9 cellular contexts compared by ENCODE assay signal in the genomic region with DNA sequence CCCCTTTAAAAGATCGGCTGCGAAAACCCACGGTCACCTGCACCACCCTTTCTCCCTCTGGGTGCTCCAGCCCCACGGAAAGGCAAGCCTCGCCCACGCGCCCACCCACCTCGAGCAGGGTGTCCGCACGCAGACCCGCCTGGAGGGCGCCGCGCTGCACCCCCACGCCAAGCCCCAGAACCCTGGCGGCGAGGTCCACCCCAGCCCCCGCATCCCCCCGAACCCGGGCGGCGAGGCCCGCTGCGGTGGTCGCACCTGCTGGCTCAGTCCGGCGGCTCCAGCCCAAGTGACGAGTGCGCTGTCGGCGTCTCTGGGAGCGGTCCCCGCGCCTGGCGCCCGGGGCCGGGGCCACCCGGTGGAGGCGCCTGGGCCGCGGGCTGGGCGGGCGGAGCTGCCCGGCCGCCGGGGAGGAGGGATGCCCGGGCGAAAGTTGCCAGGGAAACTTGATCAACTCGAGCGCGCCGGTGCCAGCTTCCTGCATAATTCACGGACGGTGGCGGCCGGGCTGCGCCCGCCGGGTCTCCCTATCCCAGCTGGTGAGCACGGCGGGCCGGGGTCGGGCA. TPM values are rescaled to one million over a fixed set of nuclear protein-coding genes. Genes with fewer than 3 reads are reported as not detected.
DNase-seq lines count a peak whose midpoint lies in the region; ATAC-seq and TF ChIP-seq lines count a peak whose summit lies in the region.
"Had no signal": no experiment of that assay in that cellular context is flagged by ENCODE, and none has a peak within 500 bp of the region (broad histone marks: within the 10 kb centered on the region; RNA-seq: fewer than 3 reads in every experiment).

No MANE protein-coding gene starts in this region.

- H3K36me3 ChIP-seq in WERI-Rb-1 = no peaks in the 10 kb centered on the region
- H3K36me3 ChIP-seq in iPS-20b (ENCODE audit: insufficient read depth, low read depth, low read length) = no peaks in the 10 kb centered on the region
- no peaks in the 10 kb centered on the region for H3K36me3 ChIP-seq in brain microvascular endothelial cell (replicated peaks)

- H3K27ac Mint-ChIP-seq in stimulated activated memory B cell treated with anti-CD40 and anti-IgM and Interleukin-4, amounts not matched to agents 10 μg/mL and 1 μg/mL and 100 μg/mL, for 72 hours = peak overlapping the region; percentile 30

- peak overlapping the region; percentile 36 for H3K4me3 ChIP-seq in WERI-Rb-1 (ENCODE audit: low read depth, low read length)
- peak overlapping the region; percentile 86 for H3K4me3 ChIP-seq in iPS-20b (ENCODE audit: low read length)
- H3K4me3 ChIP-seq in brain microvascular endothelial cell (ENCODE audit: low read depth, low read length) = no peak overlapping the region

- H3K4me1 ChIP-seq in iPS-20b (ENCODE audit: insufficient read depth, low read length) = peaks cover 57% of the 10 kb centered on the region

- peak; percentile 3 for ATAC-seq in stimulated activated memory B cell treated with anti-CD40 and anti-IgM and Interleukin-4, amounts not matched to agents 10 μg/mL and 1 μg/mL and 100 μg/mL, for 72 hours
- no peak for ATAC-seq in activated T-cell treated with anti-CD3 and anti-CD28 coated beads, Interleukin-2, amount 50 U/mL, for 4 hours

- peaks cover 19% of the 10 kb centered on the region for H3K4me1 Mint-ChIP-seq in stimulated activated memory B cell treated with anti-CD40 and anti-IgM and Interleukin-4, amounts not matched to agents 10 μg/mL and 1 μg/mL and 100 μg/mL, for 72 hours
- peaks cover 5% of the 10 kb centered on the region for H3K4me1 Mint-ChIP-seq in activated T-cell treated with anti-CD3 and anti-CD28 coated beads, Interleukin-2, amount 50 U/mL, for 4 hours (ENCODE audit: low read depth)

- no peaks in the 10 kb centered on the region for H3K9me3 Mint-ChIP-seq in stimulated activated memory B cell treated with anti-CD40 and anti-IgM and Interleukin-4, amounts not matched to agents 10 μg/mL and 1 μg/mL and 100 μg/mL, for 72 hours
- no peaks in the 10 kb centered on the region for H3K9me3 Mint-ChIP-seq in activated T-cell treated with anti-CD3 and anti-CD28 coated beads, Interleukin-2, amount 50 U/mL, for 4 hours

- peaks cover 7% of the 10 kb centered on the region for H3K27me3 ChIP-seq in WERI-Rb-1 (ENCODE audit: insufficient read depth, low read depth, severe bottlenecking)
- H3K27me3 ChIP-seq in iPS-20b (ENCODE audit: insufficient read depth, low read length) = peaks cover 43% of the 10 kb centered on the region
- peaks cover 32% of the 10 kb centered on the region for H3K27me3 ChIP-seq in brain microvascular endothelial cell (replicated peaks)

- H3K4me3 Mint-ChIP-seq in stimulated activated memory B cell treated with anti-CD40 and anti-IgM and Interleukin-4, amounts not matched to agents 10 μg/mL and 1 μg/mL and 100 μg/mL, for 72 hours = peak overlapping the region; percentile 73
- H3K4me3 Mint-ChIP-seq in activated T-cell treated with anti-CD3 and anti-CD28 coated beads, Interleukin-2, amount 50 U/mL, for 4 hours = no peak overlapping the region

- H3K27ac ChIP-seq in WERI-Rb-1 = no peak overlapping the region
- no peak overlapping the region for H3K27ac ChIP-seq in iPS-20b (ENCODE audit: low read length)
- no peak overlapping the region for H3K27ac ChIP-seq in brain microvascular endothelial cell

- H3K36me3 Mint-ChIP-seq in stimulated activated memory B cell treated with anti-CD40 and anti-IgM and Interleukin-4, amounts not matched to agents 10 μg/mL and 1 μg/mL and 100 μg/mL, for 72 hours = no peaks in the 10 kb centered on the region
- H3K36me3 Mint-ChIP-seq in activated T-cell treated with anti-CD3 and anti-CD28 coated beads, Interleukin-2, amount 50 U/mL, for 4 hours (ENCODE audit: insufficient read depth) = no peaks in the 10 kb centered on the region

- H3K9me3 ChIP-seq in WERI-Rb-1 (ENCODE audit: severe bottlenecking) (no peaks in the 10 kb centered on the region), iPS-20b (ENCODE audit: insufficient read depth, low read depth, low read length) (no peaks in the 10 kb centered on the region)

- peaks cover 74% of the 10 kb centered on the region for H3K27me3 Mint-ChIP-seq in stimulated activated memory B cell treated with anti-CD40 and anti-IgM and Interleukin-4, amounts not matched to agents 10 μg/mL and 1 μg/mL and 100 μg/mL, for 72 hours
- peaks cover 58% of the 10 kb centered on the region for H3K27me3 Mint-ChIP-seq in activated T-cell treated with anti-CD3 and anti-CD28 coated beads, Interleukin-2, amount 50 U/mL, for 4 hours (ENCODE audit: low read depth)

- in situ Hi-C loops in brain microvascular endothelial cell (cut with HindIII; ENCODE audit: low pct_ligation_motif_present, low sequenced_read_pairs) = no loop called here

- H3K9ac ChIP-seq in iPS-20b (ENCODE audit: low read depth, low read length) = peak overlapping the region; percentile 60; the same call in 1 of the 2 replicates

- DNase-seq in DMS 273 (lab: John Stamatoyannopoulos, UW; ENCODE audit: unreplicated experiment) (peak; percentile 38), DMS 273 treated with DMSO at 0.1 percent for 48 hours (lab: John Stamatoyannopoulos, UW) (no peak), WERI-Rb-1 (no peak), NCI-H226 (no peak), brain microvascular endothelial cell (no peak)
- DNase-seq in activated T-cell treated with anti-CD3 and anti-CD28 coated beads, Interleukin-2, amount 50 U/mL, for 4 hours = no peak
- DNase-seq: NCI-H187 treated with DMSO at 0.1 percent for 48 hours had no signal

- TF ChIP-seq CTCF in WERI-Rb-1 (IDR thresholded peaks at IDR 0.05; ENCODE audit: low read depth, low read length) (no peak), brain microvascular endothelial cell (IDR thresholded peaks at IDR 0.05; ENCODE audit: low read depth, low read length, missing control alignments) (no peak)

RNA-seq across cellular contexts. Expression of a gene that starts 1.1 kb away (rescaled TPM):
- under 1 TPM; 0.11 to 0.48 (median 0.38) TPM for total RNA-seq in activated T-cell treated with anti-CD3 and anti-CD28 coated beads, Interleukin-2, amount 50 U/mL, for 4 hours
